ENCODE assay signal across 1 cellular context in the genomic region with DNA sequence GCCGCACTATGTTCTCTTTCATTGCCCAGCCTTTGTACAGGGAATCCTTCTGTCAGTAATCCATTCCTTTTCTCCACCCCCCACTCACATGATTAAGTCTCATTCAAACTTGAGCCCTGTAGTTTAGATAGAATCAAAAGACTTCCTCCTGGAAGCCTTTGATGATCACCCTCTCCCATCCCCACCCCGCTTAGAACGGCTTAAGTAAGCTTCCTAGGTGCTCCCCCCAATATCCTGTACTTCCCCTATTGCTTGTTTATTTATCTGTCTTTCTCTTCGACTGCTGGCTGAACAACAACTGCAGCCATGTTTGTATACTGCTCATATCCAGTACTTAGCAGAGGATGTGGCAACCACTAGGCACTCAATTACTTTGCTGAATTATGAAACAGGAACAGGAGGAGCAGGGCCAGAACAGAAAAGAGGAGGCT.
TF ChIP-seq lines count a peak whose summit lies in the region.

No MANE protein-coding gene starts in this region.

TF ChIP-seq in HepG2, 621 proteins besides CTCF, POLR2A, EP300 and RAD21 (continued from another document and continues in another):
- TF ChIP-seq, protein P1, sequence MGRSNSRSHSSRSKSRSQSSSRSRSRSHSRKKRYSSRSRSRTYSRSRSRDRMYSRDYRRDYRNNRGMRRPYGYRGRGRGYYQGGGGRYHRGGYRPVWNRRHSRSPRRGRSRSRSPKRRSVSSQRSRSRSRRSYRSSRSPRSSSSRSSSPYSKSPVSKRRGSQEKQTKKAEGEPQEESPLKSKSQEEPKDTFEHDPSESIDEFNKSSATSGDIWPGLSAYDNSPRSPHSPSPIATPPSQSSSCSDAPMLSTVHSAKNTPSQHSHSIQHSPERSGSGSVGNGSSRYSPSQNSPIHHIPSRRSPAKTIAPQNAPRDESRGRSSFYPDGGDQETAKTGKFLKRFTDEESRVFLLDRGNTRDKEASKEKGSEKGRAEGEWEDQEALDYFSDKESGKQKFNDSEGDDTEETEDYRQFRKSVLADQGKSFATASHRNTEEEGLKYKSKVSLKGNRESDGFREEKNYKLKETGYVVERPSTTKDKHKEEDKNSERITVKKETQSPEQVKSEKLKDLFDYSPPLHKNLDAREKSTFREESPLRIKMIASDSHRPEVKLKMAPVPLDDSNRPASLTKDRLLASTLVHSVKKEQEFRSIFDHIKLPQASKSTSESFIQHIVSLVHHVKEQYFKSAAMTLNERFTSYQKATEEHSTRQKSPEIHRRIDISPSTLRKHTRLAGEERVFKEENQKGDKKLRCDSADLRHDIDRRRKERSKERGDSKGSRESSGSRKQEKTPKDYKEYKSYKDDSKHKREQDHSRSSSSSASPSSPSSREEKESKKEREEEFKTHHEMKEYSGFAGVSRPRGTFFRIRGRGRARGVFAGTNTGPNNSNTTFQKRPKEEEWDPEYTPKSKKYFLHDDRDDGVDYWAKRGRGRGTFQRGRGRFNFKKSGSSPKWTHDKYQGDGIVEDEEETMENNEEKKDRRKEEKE (IDR thresholded peaks at IDR 0.05), result no peak
- TF ChIP-seq, protein P2, sequence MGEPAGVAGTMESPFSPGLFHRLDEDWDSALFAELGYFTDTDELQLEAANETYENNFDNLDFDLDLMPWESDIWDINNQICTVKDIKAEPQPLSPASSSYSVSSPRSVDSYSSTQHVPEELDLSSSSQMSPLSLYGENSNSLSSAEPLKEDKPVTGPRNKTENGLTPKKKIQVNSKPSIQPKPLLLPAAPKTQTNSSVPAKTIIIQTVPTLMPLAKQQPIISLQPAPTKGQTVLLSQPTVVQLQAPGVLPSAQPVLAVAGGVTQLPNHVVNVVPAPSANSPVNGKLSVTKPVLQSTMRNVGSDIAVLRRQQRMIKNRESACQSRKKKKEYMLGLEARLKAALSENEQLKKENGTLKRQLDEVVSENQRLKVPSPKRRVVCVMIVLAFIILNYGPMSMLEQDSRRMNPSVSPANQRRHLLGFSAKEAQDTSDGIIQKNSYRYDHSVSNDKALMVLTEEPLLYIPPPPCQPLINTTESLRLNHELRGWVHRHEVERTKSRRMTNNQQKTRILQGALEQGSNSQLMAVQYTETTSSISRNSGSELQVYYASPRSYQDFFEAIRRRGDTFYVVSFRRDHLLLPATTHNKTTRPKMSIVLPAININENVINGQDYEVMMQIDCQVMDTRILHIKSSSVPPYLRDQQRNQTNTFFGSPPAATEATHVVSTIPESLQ (CRISPR knock-in tag; conservative IDR thresholded peaks at IDR 0.05), result no peak
- TF ChIP-seq ZNF891 (CRISPR knock-in tag; IDR thresholded peaks at IDR 0.05) (no peak), ZBTB38 (CRISPR knock-in tag; IDR thresholded peaks at IDR 0.05) (no peak), NR3C1 (CRISPR knock-in tag; IDR thresholded peaks at IDR 0.05) (no peak), ZNF34 (CRISPR knock-in tag; IDR thresholded peaks at IDR 0.05; ENCODE audit: borderline replicate concordance) (no peak), SIX4 (CRISPR knock-in tag; IDR thresholded peaks at IDR 0.05) (peak; percentile 66), SATB2 (CRISPR knock-in tag; IDR thresholded peaks at IDR 0.05) (no peak), ZNF709 (CRISPR knock-in tag; IDR thresholded peaks at IDR 0.05) (no peak), NKX3-1 (CRISPR knock-in tag; IDR thresholded peaks at IDR 0.05) (peak; percentile 82; the same call in 1 of the 2 replicates), SMC3 (IDR thresholded peaks at IDR 0.05; ENCODE audit: low read length) (no peak), HNRNPK (IDR thresholded peaks at IDR 0.05; ENCODE audit: low read depth, low read length, poor library complexity, severe bottlenecking) (no peak), TCF12 (IDR thresholded peaks at IDR 0.05) (no peak), TCF12 (CRISPR knock-in tag; IDR thresholded peaks at IDR 0.05) (0 out of 2 replicates have a peak, but pooled peaks have one; percentile 47), ZNF703 (CRISPR knock-in tag; IDR thresholded peaks at IDR 0.05; ENCODE audit: borderline replicate concordance) (no peak), ZNF468 (CRISPR knock-in tag; IDR thresholded peaks at IDR 0.05) (no peak), HNF4A (CRISPR knock-in tag; IDR thresholded peaks at IDR 0.05) (peak; percentile 61), POGZ (CRISPR knock-in tag; IDR thresholded peaks at IDR 0.05) (peak; percentile 38; the same call in 1 of the 2 replicates)
- TF ChIP-seq, protein P3, sequence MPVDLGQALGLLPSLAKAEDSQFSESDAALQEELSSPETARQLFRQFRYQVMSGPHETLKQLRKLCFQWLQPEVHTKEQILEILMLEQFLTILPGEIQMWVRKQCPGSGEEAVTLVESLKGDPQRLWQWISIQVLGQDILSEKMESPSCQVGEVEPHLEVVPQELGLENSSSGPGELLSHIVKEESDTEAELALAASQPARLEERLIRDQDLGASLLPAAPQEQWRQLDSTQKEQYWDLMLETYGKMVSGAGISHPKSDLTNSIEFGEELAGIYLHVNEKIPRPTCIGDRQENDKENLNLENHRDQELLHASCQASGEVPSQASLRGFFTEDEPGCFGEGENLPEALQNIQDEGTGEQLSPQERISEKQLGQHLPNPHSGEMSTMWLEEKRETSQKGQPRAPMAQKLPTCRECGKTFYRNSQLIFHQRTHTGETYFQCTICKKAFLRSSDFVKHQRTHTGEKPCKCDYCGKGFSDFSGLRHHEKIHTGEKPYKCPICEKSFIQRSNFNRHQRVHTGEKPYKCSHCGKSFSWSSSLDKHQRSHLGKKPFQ (CRISPR knock-in tag; IDR thresholded peaks at IDR 0.05; ENCODE audit: insufficient replicate concordance), result no peak
- TF ChIP-seq, protein P4, sequence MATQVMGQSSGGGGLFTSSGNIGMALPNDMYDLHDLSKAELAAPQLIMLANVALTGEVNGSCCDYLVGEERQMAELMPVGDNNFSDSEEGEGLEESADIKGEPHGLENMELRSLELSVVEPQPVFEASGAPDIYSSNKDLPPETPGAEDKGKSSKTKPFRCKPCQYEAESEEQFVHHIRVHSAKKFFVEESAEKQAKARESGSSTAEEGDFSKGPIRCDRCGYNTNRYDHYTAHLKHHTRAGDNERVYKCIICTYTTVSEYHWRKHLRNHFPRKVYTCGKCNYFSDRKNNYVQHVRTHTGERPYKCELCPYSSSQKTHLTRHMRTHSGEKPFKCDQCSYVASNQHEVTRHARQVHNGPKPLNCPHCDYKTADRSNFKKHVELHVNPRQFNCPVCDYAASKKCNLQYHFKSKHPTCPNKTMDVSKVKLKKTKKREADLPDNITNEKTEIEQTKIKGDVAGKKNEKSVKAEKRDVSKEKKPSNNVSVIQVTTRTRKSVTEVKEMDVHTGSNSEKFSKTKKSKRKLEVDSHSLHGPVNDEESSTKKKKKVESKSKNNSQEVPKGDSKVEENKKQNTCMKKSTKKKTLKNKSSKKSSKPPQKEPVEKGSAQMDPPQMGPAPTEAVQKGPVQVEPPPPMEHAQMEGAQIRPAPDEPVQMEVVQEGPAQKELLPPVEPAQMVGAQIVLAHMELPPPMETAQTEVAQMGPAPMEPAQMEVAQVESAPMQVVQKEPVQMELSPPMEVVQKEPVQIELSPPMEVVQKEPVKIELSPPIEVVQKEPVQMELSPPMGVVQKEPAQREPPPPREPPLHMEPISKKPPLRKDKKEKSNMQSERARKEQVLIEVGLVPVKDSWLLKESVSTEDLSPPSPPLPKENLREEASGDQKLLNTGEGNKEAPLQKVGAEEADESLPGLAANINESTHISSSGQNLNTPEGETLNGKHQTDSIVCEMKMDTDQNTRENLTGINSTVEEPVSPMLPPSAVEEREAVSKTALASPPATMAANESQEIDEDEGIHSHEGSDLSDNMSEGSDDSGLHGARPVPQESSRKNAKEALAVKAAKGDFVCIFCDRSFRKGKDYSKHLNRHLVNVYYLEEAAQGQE (IDR thresholded peaks at IDR 0.05; ENCODE audit: borderline replicate concordance in 1 of 2, low read depth in 1 of 2, low read length in 2 of 2), result peak in 1 of 2 experiments; percentile 45; a peak in 1 of 4 replicates
- TF ChIP-seq, protein P5, sequence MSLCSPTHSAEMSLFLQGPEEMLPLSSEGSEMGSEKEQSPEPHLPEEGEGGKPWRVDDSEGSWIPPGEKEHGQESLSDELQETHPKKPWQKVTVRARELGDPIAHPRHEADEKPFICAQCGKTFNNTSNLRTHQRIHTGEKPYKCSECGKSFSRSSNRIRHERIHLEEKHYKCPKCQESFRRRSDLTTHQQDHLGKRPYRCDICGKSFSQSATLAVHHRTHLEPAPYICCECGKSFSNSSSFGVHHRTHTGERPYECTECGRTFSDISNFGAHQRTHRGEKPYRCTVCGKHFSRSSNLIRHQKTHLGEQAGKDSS (CRISPR knock-in tag; IDR thresholded peaks at IDR 0.05; ENCODE audit: borderline replicate concordance, low read depth), result no peak
- TF ChIP-seq, protein P6, sequence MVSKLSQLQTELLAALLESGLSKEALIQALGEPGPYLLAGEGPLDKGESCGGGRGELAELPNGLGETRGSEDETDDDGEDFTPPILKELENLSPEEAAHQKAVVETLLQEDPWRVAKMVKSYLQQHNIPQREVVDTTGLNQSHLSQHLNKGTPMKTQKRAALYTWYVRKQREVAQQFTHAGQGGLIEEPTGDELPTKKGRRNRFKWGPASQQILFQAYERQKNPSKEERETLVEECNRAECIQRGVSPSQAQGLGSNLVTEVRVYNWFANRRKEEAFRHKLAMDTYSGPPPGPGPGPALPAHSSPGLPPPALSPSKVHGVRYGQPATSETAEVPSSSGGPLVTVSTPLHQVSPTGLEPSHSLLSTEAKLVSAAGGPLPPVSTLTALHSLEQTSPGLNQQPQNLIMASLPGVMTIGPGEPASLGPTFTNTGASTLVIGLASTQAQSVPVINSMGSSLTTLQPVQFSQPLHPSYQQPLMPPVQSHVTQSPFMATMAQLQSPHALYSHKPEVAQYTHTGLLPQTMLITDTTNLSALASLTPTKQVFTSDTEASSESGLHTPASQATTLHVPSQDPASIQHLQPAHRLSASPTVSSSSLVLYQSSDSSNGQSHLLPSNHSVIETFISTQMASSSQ (IDR thresholded peaks at IDR 0.05; ENCODE audit: low read depth), result peak; percentile 79
- TF ChIP-seq, protein P6 (CRISPR knock-in tag; IDR thresholded peaks at IDR 0.05; ENCODE audit: borderline replicate concordance), result peak; percentile 79
- TF ChIP-seq, protein P7, sequence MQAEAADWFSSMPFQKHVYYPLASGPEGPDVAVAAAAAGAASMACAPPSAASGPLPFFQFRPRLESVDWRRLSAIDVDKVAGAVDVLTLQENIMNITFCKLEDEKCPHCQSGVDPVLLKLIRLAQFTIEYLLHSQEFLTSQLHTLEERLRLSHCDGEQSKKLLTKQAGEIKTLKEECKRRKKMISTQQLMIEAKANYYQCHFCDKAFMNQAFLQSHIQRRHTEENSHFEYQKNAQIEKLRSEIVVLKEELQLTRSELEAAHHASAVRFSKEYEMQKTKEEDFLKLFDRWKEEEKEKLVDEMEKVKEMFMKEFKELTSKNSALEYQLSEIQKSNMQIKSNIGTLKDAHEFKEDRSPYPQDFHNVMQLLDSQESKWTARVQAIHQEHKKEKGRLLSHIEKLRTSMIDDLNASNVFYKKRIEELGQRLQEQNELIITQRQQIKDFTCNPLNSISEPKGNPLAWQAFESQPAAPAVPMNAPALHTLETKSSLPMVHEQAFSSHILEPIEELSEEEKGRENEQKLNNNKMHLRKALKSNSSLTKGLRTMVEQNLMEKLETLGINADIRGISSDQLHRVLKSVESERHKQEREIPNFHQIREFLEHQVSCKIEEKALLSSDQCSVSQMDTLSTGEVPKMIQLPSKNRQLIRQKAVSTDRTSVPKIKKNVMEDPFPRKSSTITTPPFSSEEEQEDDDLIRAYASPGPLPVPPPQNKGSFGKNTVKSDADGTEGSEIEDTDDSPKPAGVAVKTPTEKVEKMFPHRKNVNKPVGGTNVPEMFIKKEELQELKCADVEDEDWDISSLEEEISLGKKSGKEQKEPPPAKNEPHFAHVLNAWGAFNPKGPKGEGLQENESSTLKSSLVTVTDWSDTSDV (CRISPR knock-in tag; IDR thresholded peaks at IDR 0.05), result no peak
- TF ChIP-seq, protein P8, sequence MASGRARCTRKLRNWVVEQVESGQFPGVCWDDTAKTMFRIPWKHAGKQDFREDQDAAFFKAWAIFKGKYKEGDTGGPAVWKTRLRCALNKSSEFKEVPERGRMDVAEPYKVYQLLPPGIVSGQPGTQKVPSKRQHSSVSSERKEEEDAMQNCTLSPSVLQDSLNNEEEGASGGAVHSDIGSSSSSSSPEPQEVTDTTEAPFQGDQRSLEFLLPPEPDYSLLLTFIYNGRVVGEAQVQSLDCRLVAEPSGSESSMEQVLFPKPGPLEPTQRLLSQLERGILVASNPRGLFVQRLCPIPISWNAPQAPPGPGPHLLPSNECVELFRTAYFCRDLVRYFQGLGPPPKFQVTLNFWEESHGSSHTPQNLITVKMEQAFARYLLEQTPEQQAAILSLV (CRISPR knock-in tag; IDR thresholded peaks at IDR 0.05; ENCODE audit: borderline replicate concordance), result no peak
